ENCODE assay signal across 8 cellular contexts in genomic region chr18:47929681-47930085, GRCh38. TPM values are rescaled to one million over a fixed set of nuclear protein-coding genes. Genes with fewer than 3 reads are reported as not detected.
A peak's percentile ranks its signal among the peaks of the same experiment; 100 is the strongest.
DNase-seq lines count a peak whose midpoint lies in the region; ATAC-seq and TF ChIP-seq lines count a peak whose summit lies in the region.

No MANE protein-coding gene starts in this region.

- peak overlapping the region; percentile 74 for H3K4me3 Mint-ChIP-seq in Calu3 (ENCODE audit: low read depth, unreplicated experiment)
- H3K4me3 Mint-ChIP-seq in stimulated activated effector memory CD8-positive, alpha-beta T cell treated with anti-CD3 and anti-CD28 coated beads, Interleukin-12 subunit alpha, Interleukin-12 subunit beta, amount 100 ng/mL, for 72 hours = peak overlapping the region; percentile 80

- DNase-seq in Calu3 (no peak), adrenal gland (peak in 3 of 7 donors; percentile 20 to 46 (median 39)), NCI-H446 treated with DMSO at 0.1 percent for 48 hours (lab: John Stamatoyannopoulos, UW) (no peak), LoVo (ENCODE audit: low spot score) (no peak), hepatic stellate cell (ENCODE audit: low spot score) (no peak)
- no peak for DNase-seq in stimulated activated effector memory CD8-positive, alpha-beta T cell treated with anti-CD3 and anti-CD28 coated beads, Interleukin-12 subunit alpha, Interleukin-12 subunit beta, amount 100 ng/mL, for 72 hours (ENCODE audit: low spot score in 2 of 2)

- H3K27ac ChIP-seq in adrenal gland = peak overlapping the region; percentile 73 to 100 (median 94)

- no peak for TF ChIP-seq CTCF in Calu3 (IDR thresholded peaks at IDR 0.05; ENCODE audit: unreplicated experiment)
- TF ChIP-seq CTCF in adrenal gland (IDR thresholded peaks at IDR 0.05) = no peak

- H3K36me3 ChIP-seq in adrenal gland (replicated peaks in 1 of 2) = no peaks in the 10 kb centered on the region

- H3K27ac Mint-ChIP-seq in Calu3 (ENCODE audit: unreplicated experiment) = peak overlapping the region; percentile 87
- peak overlapping the region; percentile 82 for H3K27ac Mint-ChIP-seq in stimulated activated effector memory CD8-positive, alpha-beta T cell treated with anti-CD3 and anti-CD28 coated beads, Interleukin-12 subunit alpha, Interleukin-12 subunit beta, amount 100 ng/mL, for 72 hours

- CTCF ChIA-PET in Calu3 (lab: Charles Lee) = interaction anchor here (0.8 to 1.0 kb wide), 2 partner anchors 30 to 526 kb away, joined by 3 read pairs; no protein-coding TSS in a partner anchor

- H3K27me3 ChIP-seq in adrenal gland = no peaks in the 10 kb centered on the region

- H3K4me3 ChIP-seq in adrenal gland (peak overlapping the region; percentile 73 to 100 (median 84)), iPS-18c (ENCODE audit: insufficient read depth, low read depth, low read length) (peak overlapping the region; percentile 79)

- no TSS peak for BruUV-seq in Calu3 (replicated peaks; lab: Mats Ljungman, UMichigan)

- no peaks in the 10 kb centered on the region for H3K27me3 Mint-ChIP-seq in Calu3 (ENCODE audit: unreplicated experiment)

- no peaks in the 10 kb centered on the region for H3K9me3 ChIP-seq in adrenal gland (replicated peaks in 1 of 3)
- no peaks in the 10 kb centered on the region for H3K9me3 ChIP-seq in iPS-18c (ENCODE audit: control insufficient read depth, insufficient read depth, low read length)

- WGBS in adrenal gland, 4 donors = 0 to 2% (median 0%) methylated on average over 10 of the region's 10 CpGs

- no peaks in the 10 kb centered on the region for H3K9me3 Mint-ChIP-seq in Calu3 (ENCODE audit: low read depth, unreplicated experiment)
- H3K9me3 Mint-ChIP-seq in stimulated activated effector memory CD8-positive, alpha-beta T cell treated with anti-CD3 and anti-CD28 coated beads, Interleukin-12 subunit alpha, Interleukin-12 subunit beta, amount 100 ng/mL, for 72 hours = no peaks in the 10 kb centered on the region

- peaks cover 22 to 37% of the 10 kb centered on the region in 2 donors for H3K4me1 ChIP-seq in adrenal gland (replicated peaks in 1 of 2)

- ATAC-seq in HG02852 (IDR thresholded peaks at IDR 0.05; ENCODE audit: unreplicated experiment) = peak; percentile 0
- ATAC-seq in stimulated activated effector memory CD8-positive, alpha-beta T cell treated with anti-CD3 and anti-CD28 coated beads, Interleukin-12 subunit alpha, Interleukin-12 subunit beta, amount 100 ng/mL, for 72 hours = peak; percentile 0

- intact Hi-C loops in Calu3 (cut with micrococcal nuclease; ENCODE audit: unreplicated experiment) (loop anchor here (2.0 to 10.0 kb wide), 4 partner anchors 45 to 535 kb away; no protein-coding TSS in a partner anchor), adrenal gland (cut with DNase I) (loop anchor here in 1 of 2 donors (10.0 kb wide), 1 partner anchor 55 kb away; no protein-coding TSS in a partner anchor)

- H3K36me3 Mint-ChIP-seq in Calu3 (ENCODE audit: insufficient read depth, unreplicated experiment) = peaks cover 45% of the 10 kb centered on the region
- H3K36me3 Mint-ChIP-seq in stimulated activated effector memory CD8-positive, alpha-beta T cell treated with anti-CD3 and anti-CD28 coated beads, Interleukin-12 subunit alpha, Interleukin-12 subunit beta, amount 100 ng/mL, for 72 hours = peaks cover 25% of the 10 kb centered on the region

- peaks cover 47% of the 10 kb centered on the region for H3K4me1 Mint-ChIP-seq in Calu3 (ENCODE audit: low read depth, unreplicated experiment)
- peaks cover 54% of the 10 kb centered on the region for H3K4me1 Mint-ChIP-seq in stimulated activated effector memory CD8-positive, alpha-beta T cell treated with anti-CD3 and anti-CD28 coated beads, Interleukin-12 subunit alpha, Interleukin-12 subunit beta, amount 100 ng/mL, for 72 hours

- TF ChIP-seq POLR2A in adrenal gland (IDR thresholded peaks at IDR 0.05) = no peak

RNA-seq across cellular contexts. Expression of gene SMAD2, which starts 0.8 kb away (rescaled TPM):
- total RNA-seq in Calu3 (2022) (129 and 134 TPM in 2 replicates), adrenal gland (100 to 1,000 TPM in 7 of 8 donors, 10 to 100 TPM in 1; 73.8 to 270 (median 145) TPM)
- 100 to 1,000 TPM in 1 of 3 donors, 10 to 100 TPM in 2; 20.9 to 163 (median 22.8) TPM for polyA plus RNA-seq in adrenal gland
